Comparison of ENCODE assay signal across 29 cellular contexts in genomic region chr21:23578027-23578426, GRCh38.
A peak's percentile ranks its signal among the peaks of the same experiment; 100 is the strongest.
DNase-seq lines count a peak whose midpoint lies in the region; ATAC-seq and TF ChIP-seq lines count a peak whose summit lies in the region.
"Had no signal": no experiment of that assay in that cellular context is flagged by ENCODE, and none has a peak within 500 bp of the region (broad histone marks: within the 10 kb centered on the region; RNA-seq: fewer than 3 reads in every experiment).

No MANE protein-coding gene starts in this region.

- H3F3A ChIP-seq in PC-3 (ENCODE audit: low read length, unreplicated experiment) = no peaks in the 10 kb centered on the region

- ATAC-seq in PC-3 = no peak
- ATAC-seq: HCT116; mucosa of descending colon; natural killer cell treated with Interleukin-12 subunit alpha and Interleukin-12 subunit beta and Interleukin-15 and Interleukin-18, amount 100 ng/mL, for 72 hours had no signal

- peak; percentile 0 to 43 for DNase-seq in Kasumi-1 (lab: John Stamatoyannopoulos, UW)
- DNase-seq in NCI-H446 (lab: John Stamatoyannopoulos, UW) = peak; percentile 19 to 56
- no peak for DNase-seq in PC-3
- no peak for DNase-seq in pons (ENCODE audit: low spot score)
- no peak for DNase-seq in activated naive CD4-positive, alpha-beta T cell treated with anti-CD3 and anti-CD28 coated beads, Interleukin-2, amount 50 U/mL, for 16 hours
- no peak for DNase-seq in NCI-H2107 (lab: John Stamatoyannopoulos, UW)
- DNase-seq: activated CD4-positive, alpha-beta T cell treated with anti-CD3 and anti-CD28 coated beads for 48 hours; activated effector memory CD4-positive, alpha-beta T cell treated with Interleukin-2 at 50 U/mL for 16 hours; activated naive CD8-positive, alpha-beta T cell treated with anti-CD3 and anti-CD28 coated beads for 36 hours; anterior cingulate cortex; KG1; kidney glomerular epithelial cell; mucosa of descending colon; MV-4-11; NCI-H2029; NK-92 treated with Interleukin-12 subunit alpha and Interleukin-12 subunit beta, amount 100 ng/mL, for 24 hours; Peyer's patch; SHP77 treated with DMSO at 0.1 percent for 48 hours; stimulated activated CD4-positive, alpha-beta T cell treated with anti-CD3 and anti-CD28 coated beads, Interleukin-15, amount 100 ng/mL, for 24 hours; stimulated activated CD4-positive, alpha-beta T cell treated with anti-CD3 and anti-CD28 coated beads, Interleukin-4, amount 100 ng/mL, for 4 hours; T-helper 9 cell; tibial artery; WERI-Rb-1 had no signal

- no peaks in the 10 kb centered on the region for H3K4me1 ChIP-seq in PC-3 (ENCODE audit: insufficient read depth, low read length)
- H3K4me1 ChIP-seq: breast epithelium, Peyer's patch, tibial artery had no signal

- intact Hi-C loops in PC-3 (cut with micrococcal nuclease) = loop anchor here (5.0 kb wide), 1 partner anchor 176 kb away; no protein-coding TSS in a partner anchor

- no peak overlapping the region for H3K4me2 ChIP-seq in PC-3 (ENCODE audit: low read length)
- H3K4me2 ChIP-seq: hepatocyte had no signal

- POLR2A ChIA-PET in PC-3 (lab: Charles Lee; ENCODE audit: unreplicated experiment) = no interaction called here

- H2AFZ ChIP-seq in PC-3 (ENCODE audit: low read length) = no peak overlapping the region
- H2AFZ ChIP-seq: hepatocyte had no signal

- CTCF ChIA-PET in PC-3 (lab: Charles Lee) = no interaction called here

- no peaks in the 10 kb centered on the region for H3K36me3 ChIP-seq in PC-3 (ENCODE audit: low read depth, low read length)
- H3K36me3 ChIP-seq: Peyer's patch, tibial artery, WERI-Rb-1 had no signal

- H3K9ac ChIP-seq in PC-3 (ENCODE audit: low read length) = no peak overlapping the region

- no peaks in the 10 kb centered on the region for H3K9me2 ChIP-seq in PC-3 (replicated peaks; ENCODE audit: low read length)

- no peaks in the 10 kb centered on the region for H3K27me3 ChIP-seq in PC-3 (ENCODE audit: low read length)
- H3K27me3 ChIP-seq: breast epithelium, hepatocyte, Peyer's patch, tibial artery had no signal

- no peaks in the 10 kb centered on the region for H3K9me3 ChIP-seq in PC-3 (ENCODE audit: low read length)
- H3K9me3 ChIP-seq: breast epithelium, Peyer's patch, tibial artery had no signal

- H4K20me1 ChIP-seq in PC-3 (ENCODE audit: low read length) = no peaks in the 10 kb centered on the region

- BruUV-seq in PC-3 (replicated peaks; lab: Mats Ljungman, UMichigan) = no TSS peak

- no peak overlapping the region for H3K4me3 ChIP-seq in PC-3 (ENCODE audit: low read length)
- H3K4me3 ChIP-seq: breast epithelium, hepatocyte, lung, mucosa of descending colon, Peyer's patch, tibial artery had no signal

- no peaks in the 10 kb centered on the region for H3K79me2 ChIP-seq in PC-3 (ENCODE audit: low read length)
- H3K79me2 ChIP-seq: hepatocyte had no signal

- H3K27ac ChIP-seq in 22Rv1 = no peak overlapping the region
- H3K27ac ChIP-seq in PC-3 (ENCODE audit: low read length) = no peak overlapping the region
- H3K27ac ChIP-seq: breast epithelium, hepatocyte, Peyer's patch, tibial artery, WERI-Rb-1 had no signal

- peak; percentile 41 for TF ChIP-seq CTCF in 22Rv1 (IDR thresholded peaks at IDR 0.05)
- TF ChIP-seq CTCF in PC-3 (conservative IDR thresholded peaks at IDR 0.05; ENCODE audit: low read depth, low read length) = peak; percentile 43; the same call in 1 of the 2 replicates

Comparison
In these comparisons a context has a peak if more than half of its experiments do, and no peak if none do; other contexts are left out.
1. DNase-seq: peak in Kasumi-1 (2 of 2) and NCI-H446 (2 of 2); none in PC-3 (single experiment), pons (single experiment), activated naive CD4-positive, alpha-beta T cell treated with anti-CD3 and anti-CD28 coated beads, Interleukin-2, amount 50 U/mL, for 16 hours (single experiment) and NCI-H2107 (single experiment).